ENCODE assay signal across 12 cellular contexts in genomic region chr10:11331178-11331577, GRCh38.
"Had no signal": no experiment of that assay in that cellular context is flagged by ENCODE, and none has a peak within 500 bp of the region (broad histone marks: within the 10 kb centered on the region; RNA-seq: fewer than 3 reads in every experiment).

No MANE protein-coding gene starts in this region.

- H3K27ac ChIP-seq: cardiac muscle cell, epithelial cell of prostate, parathyroid adenoma had no signal

- H3K27me3 ChIP-seq: cardiac muscle cell had no signal

- ATAC-seq: activated T-helper 17 cell treated with anti-CD3 and anti-CD28 coated beads, Interleukin-2, amount 50 U/mL, for 72 hours; left colon had no signal

- H3K9ac ChIP-seq: parathyroid adenoma had no signal

- H3K79me2 ChIP-seq: parathyroid adenoma had no signal

- H3K4me3 ChIP-seq: cardiac muscle cell, lung had no signal

- DNase-seq: activated naive CD4-positive, alpha-beta T cell treated with Interleukin-2 at 50 U/mL for 16 hours; effector CD8-positive, alpha-beta T cell; left colon; stimulated activated CD4-positive, alpha-beta T cell treated with anti-CD3 and anti-CD28 coated beads, Interleukin-12 subunit alpha, Interleukin-12 subunit beta, amount 100 ng/mL, for 4 hours; stimulated activated CD4-positive, alpha-beta T cell treated with anti-CD3 and anti-CD28 coated beads, Interleukin-2, amount 100 ng/mL, for 48 hours; stimulated activated naive CD4-positive, alpha-beta T cell; T-helper 9 cell had no signal

- H2AFZ ChIP-seq: parathyroid adenoma had no signal

- H3K4me1 ChIP-seq: parathyroid adenoma had no signal
